In genomic region chr3:132318451-132318850, GRCh38 we compare ENCODE assay signal across 18 cellular contexts. TPM values are rescaled to one million over a fixed set of nuclear protein-coding genes. Genes with fewer than 3 reads are reported as not detected.
DNase-seq lines count a peak whose midpoint lies in the region; ATAC-seq and TF ChIP-seq lines count a peak whose summit lies in the region.
"Had no signal": no experiment of that assay in that cellular context is flagged by ENCODE, and none has a peak within 500 bp of the region (broad histone marks: within the 10 kb centered on the region; RNA-seq: fewer than 3 reads in every experiment).

No MANE protein-coding gene starts in this region.

- H3K9me3 ChIP-seq in lower lobe of right lung: no peaks in the 10 kb centered on the region
- no peaks in the 10 kb centered on the region for H3K9me3 ChIP-seq in osteoblast (ENCODE audit: low read depth, low read length)
- H3K9me3 ChIP-seq: ascending aorta had no signal

- peaks cover 0 to 5% (median 0%) of the 10 kb centered on the region in 7 donors for H3K9me3 Mint-ChIP-seq in CD14-positive monocyte
- H3K9me3 Mint-ChIP-seq: CD4-positive, alpha-beta T cell; neural crest cell had no signal

- H3K4me3 Mint-ChIP-seq in CD14-positive monocyte: peak overlapping the region; percentile 84 to 94
- H3K4me3 Mint-ChIP-seq: activated B cell treated with CpG ODN at 0.5 μM for 24 hours; CD4-positive, alpha-beta T cell; neural crest cell had no signal

- no peaks in the 10 kb centered on the region for H3K27me3 ChIP-seq in lower lobe of right lung (ENCODE audit: low read depth)
- peaks cover 6% of the 10 kb centered on the region for H3K27me3 ChIP-seq in osteoblast (ENCODE audit: insufficient read depth, low read length)
- H3K27me3 ChIP-seq: ascending aorta had no signal

- in situ Hi-C loops in KBM-7 (cut with MboI; ENCODE audit: low pct_unique_long_range_greater_than_20kb, low sequenced_read_pairs): no loop called here

- H3K4me1 ChIP-seq in lower lobe of right lung (peaks cover 12% of the 10 kb centered on the region), osteoblast (ENCODE audit: insufficient read depth, low read length) (peaks cover 17% of the 10 kb centered on the region)

- TF ChIP-seq CTCF in CD14-positive monocyte (IDR thresholded peaks at IDR 0.05): no peak
- TF ChIP-seq CTCF in cardiac fibroblast (IDR thresholded peaks at IDR 0.05; ENCODE audit: low read depth, low read length): no peak
- no peak for TF ChIP-seq CTCF in lower lobe of right lung (IDR thresholded peaks at IDR 0.05)
- TF ChIP-seq CTCF in osteoblast (IDR thresholded peaks at IDR 0.05; ENCODE audit: extremely low read depth, low read depth, low read length): no peak

- intact Hi-C loops in CD14-positive monocyte (cut with micrococcal nuclease): loop anchor here in 1 of 2 donors (5.0 to 10.0 kb wide), 2 partner anchors 36 to 54 kb away; no protein-coding TSS in a partner anchor
- intact Hi-C loops in lower lobe of right lung (cut with DNase I): no loop called here

- H3K27me3 Mint-ChIP-seq in CD14-positive monocyte (ENCODE audit: low read depth in 3 of 3): no peaks in the 10 kb centered on the region

- peaks cover 15 to 24% of the 10 kb centered on the region in 2 donors for H3K36me3 Mint-ChIP-seq in CD14-positive monocyte

- no peak for ATAC-seq in lower lobe of right lung
- ATAC-seq in HG02763 (IDR thresholded peaks at IDR 0.05; ENCODE audit: unreplicated experiment): no peak
- ATAC-seq in HG02759 (IDR thresholded peaks at IDR 0.05; ENCODE audit: unreplicated experiment): no peak

- H3K27ac ChIP-seq in lower lobe of right lung (peak overlapping the region; percentile 86), osteoblast (ENCODE audit: low read depth, low read length) (no peak overlapping the region)
- H3K27ac ChIP-seq: ascending aorta had no signal

- no peak overlapping the region for H2AFZ ChIP-seq in osteoblast (ENCODE audit: low read length)

- H3K4me3 ChIP-seq in cardiac fibroblast (replicated peaks in 1 of 2; ENCODE audit: low read depth in 2 of 2, low read length in 2 of 2): no peak overlapping the region
- H3K4me3 ChIP-seq in lower lobe of right lung: peak overlapping the region; percentile 41
- no peak overlapping the region for H3K4me3 ChIP-seq in osteoblast (ENCODE audit: insufficient read depth, low read length)

- peak overlapping the region in 4 of 7 donors; percentile 87 to 95 (median 94) for H3K27ac Mint-ChIP-seq in CD14-positive monocyte
- H3K27ac Mint-ChIP-seq: activated B cell treated with CpG ODN at 0.5 μM for 24 hours; CD4-positive, alpha-beta T cell had no signal

- H3K4me1 Mint-ChIP-seq in CD14-positive monocyte: peaks cover 69% of the 10 kb centered on the region
- H3K4me1 Mint-ChIP-seq: neural crest cell had no signal

- H3K79me2 ChIP-seq in osteoblast (ENCODE audit: insufficient read depth, low read length): no peaks in the 10 kb centered on the region

- no peak overlapping the region for H3K4me2 ChIP-seq in osteoblast (ENCODE audit: insufficient read depth, low read length)

- no peaks in the 10 kb centered on the region for H4K20me1 ChIP-seq in osteoblast (ENCODE audit: insufficient read depth, low read length)

- H3K36me3 ChIP-seq in lower lobe of right lung (no peaks in the 10 kb centered on the region), osteoblast (ENCODE audit: insufficient read depth, low read length) (no peaks in the 10 kb centered on the region)
- H3K36me3 ChIP-seq: ascending aorta had no signal

- DNase-seq in CD14-positive monocyte (ENCODE audit: low spot score) (no peak), KBM-7 (peak; percentile 21), cardiac fibroblast (ENCODE audit: low read depth in 2 of 2) (peak; percentile 29 to 50), lower lobe of right lung (no peak), osteoblast (ENCODE audit: insufficient read length, low spot score, missing footprints) (no peak), superior temporal gyrus (ENCODE audit: extremely low spot score) (no peak)
- DNase-seq: activated B cell treated with CpG ODN at 0.5 μM for 24 hours; activated T-cell treated with anti-CD3 and anti-CD28 coated beads, Interleukin-2, amount 50 U/mL, for 48 hours; CD4-positive, alpha-beta T cell; islet precursor cell; NCI-H2227 treated with DMSO at 0.1 percent for 48 hours; SHP77; stimulated activated CD4-positive, alpha-beta T cell treated with anti-CD3 and anti-CD28 coated beads, Interleukin-15, amount 100 ng/mL, for 24 hours had no signal

RNA-seq across cellular contexts. Expression of gene ACP3, which starts 1.2 kb away (rescaled TPM):
- 10 to 100 TPM; 33.9 to 55.6 TPM for polyA plus RNA-seq in CD14-positive monocyte
- total RNA-seq in lower lobe of right lung: 19.9 TPM
- under 0.01 TPM in 1 of 2 replicates, not detected in the other for total RNA-seq in osteoblast
- total RNA-seq: CD4-positive, alpha-beta T cell; endothelial cell of umbilical vein; neural crest cell had no signal
- polyA plus RNA-seq: endothelial cell of umbilical vein had no signal

Comparison
In these comparisons a context has a peak if more than half of its experiments do, and no peak if none do; other contexts are left out.
1. DNase-seq: peak in KBM-7 (single experiment) and cardiac fibroblast (2 of 2); none in CD14-positive monocyte (single experiment), lower lobe of right lung (single experiment), osteoblast (single experiment) and superior temporal gyrus (single experiment).
2. RNA of gene ACP3, which starts 1.2 kb away (total RNA-seq): 19.9 TPM in lower lobe of right lung (single experiment); under 0.01 TPM in osteoblast; every median in the first group is over 10 times any median in the second.